In the genomic region with DNA sequence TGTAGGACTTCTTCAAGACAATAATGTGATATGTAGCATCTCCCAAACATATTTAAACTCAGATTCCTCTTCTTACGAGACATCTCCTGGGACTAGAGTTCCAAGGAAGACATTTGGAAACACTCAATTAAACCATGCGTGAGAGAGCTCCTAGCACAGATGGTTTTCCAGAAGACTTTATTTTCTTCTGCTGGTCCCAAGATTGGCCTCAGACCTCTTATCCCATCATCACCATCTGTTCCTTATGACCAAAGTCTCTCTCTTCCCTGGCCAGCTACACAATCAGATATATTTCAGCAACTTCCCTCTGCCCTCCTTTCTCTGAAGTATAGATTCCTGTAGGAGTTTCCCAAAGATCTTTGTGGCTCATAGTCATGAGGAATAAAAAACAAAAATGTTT, we compare ENCODE assay signal across 17 cellular contexts.
DNase-seq lines count a peak whose midpoint lies in the region; ATAC-seq and TF ChIP-seq lines count a peak whose summit lies in the region.
"Had no signal": no experiment of that assay in that cellular context is flagged by ENCODE, and none has a peak within 500 bp of the region (broad histone marks: within the 10 kb centered on the region; RNA-seq: fewer than 3 reads in every experiment).

No MANE protein-coding gene starts in this region.

- no peak overlapping the region for H3K9ac ChIP-seq in mammary epithelial cell (ENCODE audit: insufficient read depth, low read length)

- H2AFZ ChIP-seq in GM23338 (0 out of 2 replicates have a peak overlapping the region, but pooled peaks have one; percentile 18), mammary epithelial cell (ENCODE audit: low read depth, low read length) (no peak overlapping the region)

- H4K20me1 ChIP-seq in GM23338 (replicated peaks; ENCODE audit: insufficient read depth) (no peaks in the 10 kb centered on the region), mammary epithelial cell (ENCODE audit: insufficient read depth, low read length) (no peaks in the 10 kb centered on the region)

- H3K4me3 ChIP-seq in GM23338 (no peak overlapping the region), mammary epithelial cell (replicated peaks in 1 of 3; ENCODE audit: insufficient read depth in 1 of 3, low read depth in 2 of 3, low read length in 3 of 3) (no peak overlapping the region)
- H3K4me3 ChIP-seq: HAP-1, SJCRH30 had no signal

- peaks cover 1% of the 10 kb centered on the region for H3K27me3 Mint-ChIP-seq in GM23338 (ENCODE audit: insufficient read depth, low read depth, poor library complexity)
- no peaks in the 10 kb centered on the region for H3K27me3 Mint-ChIP-seq in stimulated activated memory B cell treated with anti-CD40 and anti-IgM and Interleukin-4, amounts not matched to agents 10 μg/mL and 1 μg/mL and 100 μg/mL, for 72 hours

- in situ Hi-C loops in mammary epithelial cell (cut with MboI; ENCODE audit: low sequenced_read_pairs in 2 of 2), result no loop called here

- H3F3A ChIP-seq in GM23338 (replicated peaks; ENCODE audit: low read depth), result 0 out of 2 replicates have a peak, but pooled peaks cover 4% of the 10 kb centered on the region

- H3K27ac ChIP-seq in GM23338 (ENCODE audit: low read depth) (no peak overlapping the region), mammary epithelial cell (ENCODE audit: insufficient read depth, low read depth, low read length) (no peak overlapping the region)
- H3K27ac ChIP-seq: HL-60, SJCRH30 had no signal

- no TSS peak for BruUV-seq in mammary epithelial cell (replicated peaks; lab: Mats Ljungman, UMichigan)

- dilution Hi-C loops in mammary epithelial cell (cut with HindIII; ENCODE audit: low sequenced_read_pairs), result no loop called here

- no peaks in the 10 kb centered on the region for H3K9me3 ChIP-seq in mammary epithelial cell (replicated peaks; ENCODE audit: insufficient read depth, low read length)
- H3K9me3 ChIP-seq: HAP-1, SJCRH30 had no signal

- no peak overlapping the region for H3K27ac Mint-ChIP-seq in GM23338
- no peak overlapping the region for H3K27ac Mint-ChIP-seq in stimulated activated memory B cell treated with anti-CD40 and anti-IgM and Interleukin-4, amounts not matched to agents 10 μg/mL and 1 μg/mL and 100 μg/mL, for 72 hours

- H3K9me3 Mint-ChIP-seq in GM23338, result no peaks in the 10 kb centered on the region
- H3K9me3 Mint-ChIP-seq in stimulated activated memory B cell treated with anti-CD40 and anti-IgM and Interleukin-4, amounts not matched to agents 10 μg/mL and 1 μg/mL and 100 μg/mL, for 72 hours, result no peaks in the 10 kb centered on the region

- no peaks in the 10 kb centered on the region for H3K9me2 ChIP-seq in GM23338 (ENCODE audit: insufficient read depth)

- no peak overlapping the region for H3K4me3 Mint-ChIP-seq in GM23338
- no peak overlapping the region for H3K4me3 Mint-ChIP-seq in stimulated activated memory B cell treated with anti-CD40 and anti-IgM and Interleukin-4, amounts not matched to agents 10 μg/mL and 1 μg/mL and 100 μg/mL, for 72 hours
- H3K4me3 Mint-ChIP-seq: CD14-positive monocyte had no signal

- H3K4me1 Mint-ChIP-seq in GM23338, result peaks cover 4% of the 10 kb centered on the region
- peaks cover 26% of the 10 kb centered on the region for H3K4me1 Mint-ChIP-seq in stimulated activated memory B cell treated with anti-CD40 and anti-IgM and Interleukin-4, amounts not matched to agents 10 μg/mL and 1 μg/mL and 100 μg/mL, for 72 hours

- CTCF ChIA-PET in mammary epithelial cell (lab: Charles Lee; ENCODE audit: low non-redundant PET), result no interaction called here

- H3K79me2 ChIP-seq in GM23338 (replicated peaks; ENCODE audit: insufficient read depth), result no peaks in the 10 kb centered on the region
- no peaks in the 10 kb centered on the region for H3K79me2 ChIP-seq in mammary epithelial cell (ENCODE audit: insufficient read depth, low read length)

- WGBS in mammary epithelial cell (ENCODE audit: low coverage, missing lambda C conversion rate), result 100% methylated on average over 2 of the region's 2 CpGs

- no peaks in the 10 kb centered on the region for H3K4me1 ChIP-seq in GM23338 (ENCODE audit: insufficient read depth)
- peaks cover 14% of the 10 kb centered on the region for H3K4me1 ChIP-seq in mammary epithelial cell (ENCODE audit: insufficient read depth, low read length)
- H3K4me1 ChIP-seq: HAP-1 had no signal

- DNase-seq in DMS 273 (lab: John Stamatoyannopoulos, UW; ENCODE audit: unreplicated experiment), result peak; percentile 82
- no peak for DNase-seq in GM23338 (ENCODE audit: low spot score)
- peak; percentile 40 for DNase-seq in RPMI7951 (ENCODE audit: low read depth)
- peak; percentile 34 for DNase-seq in fibroblast of gingiva (ENCODE audit: low read depth)
- DNase-seq in stimulated activated CD4-positive, alpha-beta T cell treated with anti-CD3 and anti-CD28 coated beads, Interleukin-12 subunit alpha, Interleukin-12 subunit beta, amount 100 ng/mL, for 4 hours, result no peak
- DNase-seq in mammary epithelial cell, result no peak
- DNase-seq: AML-193, NCI-H1105 treated with DMSO at 0.1 percent for 48 hours, NCI-H187, NCI-H748 treated with DMSO at 0.1 percent for 48 hours, PC-3, SJCRH30 had no signal

- H3K27me3 ChIP-seq in GM23338 (ENCODE audit: insufficient read depth) (no peaks in the 10 kb centered on the region), mammary epithelial cell (ENCODE audit: insufficient read depth, low read length) (no peaks in the 10 kb centered on the region)
- H3K27me3 ChIP-seq: SJCRH30 had no signal

- H3K36me3 Mint-ChIP-seq in GM23338 (ENCODE audit: low read depth), result no peaks in the 10 kb centered on the region
- no peaks in the 10 kb centered on the region for H3K36me3 Mint-ChIP-seq in stimulated activated memory B cell treated with anti-CD40 and anti-IgM and Interleukin-4, amounts not matched to agents 10 μg/mL and 1 μg/mL and 100 μg/mL, for 72 hours
- H3K36me3 Mint-ChIP-seq: CD14-positive monocyte had no signal

- intact Hi-C loops in mammary epithelial cell (cut with micrococcal nuclease), result no loop called here

- ATAC-seq in GM23338, result no peak
- no peak for ATAC-seq in stimulated activated memory B cell treated with anti-CD40 and anti-IgM and Interleukin-4, amounts not matched to agents 10 μg/mL and 1 μg/mL and 100 μg/mL, for 72 hours
- no peak for ATAC-seq in HG03342 (IDR thresholded peaks at IDR 0.05; ENCODE audit: unreplicated experiment)
- ATAC-seq: PC-3 had no signal

- H3K36me3 ChIP-seq in GM23338 (ENCODE audit: insufficient read depth) (no peaks in the 10 kb centered on the region), mammary epithelial cell (ENCODE audit: insufficient read depth, low read length) (no peaks in the 10 kb centered on the region)
- H3K36me3 ChIP-seq: HAP-1, SJCRH30 had no signal

- no peak overlapping the region for H3K4me2 ChIP-seq in GM23338
- H3K4me2 ChIP-seq in mammary epithelial cell (ENCODE audit: insufficient read depth, low read depth, low read length), result no peak overlapping the region

- TF ChIP-seq CTCF in GM23338 (conservative IDR thresholded peaks at IDR 0.05; ENCODE audit: low read depth in 2 of 2) (no peak), mammary epithelial cell (conservative IDR thresholded peaks at IDR 0.05 in 1 of 2, IDR thresholded peaks at IDR 0.05 in 1 of 2; ENCODE audit: extremely low read depth in 1 of 2, insufficient read depth in 1 of 2, low read depth in 1 of 2, low read length in 2 of 2) (no peak)

TF ChIP-seq in GM23338, 12 proteins besides CTCF, POLR2A, EP300 and RAD21 (continues in another document):
- no peak for TF ChIP-seq EZH2phosphoT487 (IDR thresholded peaks at IDR 0.05; ENCODE audit: unreplicated experiment)
- TF ChIP-seq STAT1 (IDR thresholded peaks at IDR 0.05; ENCODE audit: unreplicated experiment), result no peak

Comparison
In these comparisons a context has a peak if more than half of its experiments do, and no peak if none do; other contexts are left out.
1. DNase-seq: peak in DMS 273 (single experiment), RPMI7951 (single experiment) and fibroblast of gingiva (single experiment); none in GM23338 (single experiment), stimulated activated CD4-positive, alpha-beta T cell treated with anti-CD3 and anti-CD28 coated beads, Interleukin-12 subunit alpha, Interleukin-12 subunit beta, amount 100 ng/mL, for 4 hours (single experiment) and mammary epithelial cell (single experiment).